Comparison of ENCODE assay signal across 17 cellular contexts in genomic region chr4:82450966-82451755, GRCh38. TPM values are rescaled to one million over a fixed set of nuclear protein-coding genes. Genes with fewer than 3 reads are reported as not detected.
DNase-seq lines count a peak whose midpoint lies in the region; ATAC-seq and TF ChIP-seq lines count a peak whose summit lies in the region.
"Had no signal": no experiment of that assay in that cellular context is flagged by ENCODE, and none has a peak within 500 bp of the region (broad histone marks: within the 10 kb centered on the region; RNA-seq: fewer than 3 reads in every experiment).

No MANE protein-coding gene starts in this region.

- H3K27me3 ChIP-seq in SK-N-SH (ENCODE audit: insufficient read depth) (no peaks in the 10 kb centered on the region), endodermal cell (ENCODE audit: control insufficient read depth, insufficient read depth, low read length, poor library complexity, severe bottlenecking) (no peaks in the 10 kb centered on the region)
- H3K27me3 ChIP-seq in CD4-positive, alpha-beta T cell (ENCODE audit: control insufficient read depth, insufficient read depth, low read length), result no peaks in the 10 kb centered on the region
- H3K27me3 ChIP-seq: Peyer's patch had no signal

- intact Hi-C loops in activated naive CD4-positive, alpha-beta T cell treated with anti-CD3 and anti-CD28 coated beads for 36 hours (cut with micrococcal nuclease), result no loop called here
- intact Hi-C loops in CD4-positive, alpha-beta T cell (cut with DNase I, micrococcal nuclease), result loop anchor here in 1 of 2 experiments (10.0 kb wide), 1 partner anchor 1014 kb away; no protein-coding TSS in a partner anchor

- no peak for TF ChIP-seq CTCF in SK-N-SH (IDR thresholded peaks at IDR 0.05)
- TF ChIP-seq CTCF in endodermal cell (conservative IDR thresholded peaks at IDR 0.05), result no peak
- no peak for TF ChIP-seq CTCF in progenitor cell of endocrine pancreas (IDR thresholded peaks at IDR 0.05; ENCODE audit: unreplicated experiment)
- TF ChIP-seq CTCF in CD4-positive, alpha-beta T cell (IDR thresholded peaks at IDR 0.05), result no peak

- POLR2A ChIA-PET in SK-N-SH (lab: Yijun Ruan, JAX), result interaction anchor here (1.0 to 1.4 kb wide), 2 partner anchors 21 to 280 kb away, joined by 3 to 7 read pairs; partner anchors contain the start of gene HNRNPDL
- POLR2A ChIA-PET in CD4-positive, alpha-beta T cell (lab: Charles Lee), result interaction anchor here (1.2 kb wide), 1 partner anchor 22 kb away, joined by 5 read pairs; the partner anchor contains the start of gene HNRNPDL

- H3F3A ChIP-seq in SK-N-SH (replicated peaks; ENCODE audit: insufficient read depth), result no peaks in the 10 kb centered on the region

- TF ChIP-seq EP300 in SK-N-SH (IDR thresholded peaks at IDR 0.05; ENCODE audit: borderline replicate concordance in 1 of 2, low read depth in 1 of 2, low read length in 1 of 2), result no peak

- WGBS in SK-N-SH (ENCODE audit: low lambda C conversion rate), result 78% methylated on average over 13 of the region's 13 CpGs
- WGBS in endodermal cell (ENCODE audit: insufficient coverage in 1 of 2, insufficient read length in 1 of 2), 2 experiments, result 95 to 97% methylated on average over 12 to 13 of the region's 13 CpGs

- H2AFZ ChIP-seq in SK-N-SH (ENCODE audit: low read depth), result no peak overlapping the region

- peak overlapping the region; percentile 46 for H3K27ac Mint-ChIP-seq in activated naive CD4-positive, alpha-beta T cell treated with anti-CD3 and anti-CD28 coated beads for 36 hours
- H3K27ac Mint-ChIP-seq in endodermal cell (peak overlapping the region; percentile 35), progenitor cell of endocrine pancreas (peak overlapping the region; percentile 71)
- H3K27ac Mint-ChIP-seq in CD4-positive, alpha-beta T cell, result no peak overlapping the region
- H3K27ac Mint-ChIP-seq: B cell had no signal

- no peak overlapping the region for H3K4me3 Mint-ChIP-seq in activated naive CD4-positive, alpha-beta T cell treated with anti-CD3 and anti-CD28 coated beads for 36 hours
- H3K4me3 Mint-ChIP-seq in endodermal cell (no peak overlapping the region), progenitor cell of endocrine pancreas (ENCODE audit: low read depth) (no peak overlapping the region)
- no peak overlapping the region for H3K4me3 Mint-ChIP-seq in CD4-positive, alpha-beta T cell
- H3K4me3 Mint-ChIP-seq: B cell had no signal

- no peaks in the 10 kb centered on the region for H3K9me2 ChIP-seq in SK-N-SH

- DNase-seq in activated naive CD4-positive, alpha-beta T cell treated with anti-CD3 and anti-CD28 coated beads for 36 hours, result no peak
- no peak for DNase-seq in activated naive CD4-positive, alpha-beta T cell treated with Interleukin-2 at 50 U/mL for 16 hours
- DNase-seq in SK-N-SH (peak; percentile 67), endodermal cell (peak; percentile 45), progenitor cell of endocrine pancreas (ENCODE audit: low spot score, unreplicated experiment) (no peak), GOT3 (lab: John Stamatoyannopoulos, UW) (no peak), T-helper 9 cell (no peak)
- no peak for DNase-seq in CD4-positive, alpha-beta T cell
- DNase-seq: ACHN, DMS153, Karpas-422, NCI-H187 treated with DMSO at 0.1 percent for 48 hours, NCI-H2171, NCI-H510A, Peyer's patch, Right ventricle myocardium superior had no signal

- H3K79me2 ChIP-seq in SK-N-SH (ENCODE audit: insufficient read depth), result peaks cover 38% of the 10 kb centered on the region

- no peaks in the 10 kb centered on the region for H3K9me3 Mint-ChIP-seq in activated naive CD4-positive, alpha-beta T cell treated with anti-CD3 and anti-CD28 coated beads for 36 hours
- H3K9me3 Mint-ChIP-seq in endodermal cell (no peaks in the 10 kb centered on the region), progenitor cell of endocrine pancreas (ENCODE audit: low read depth) (no peaks in the 10 kb centered on the region)
- H3K9me3 Mint-ChIP-seq in CD4-positive, alpha-beta T cell, result no peaks in the 10 kb centered on the region

- H3K9me3 ChIP-seq in SK-N-SH (no peaks in the 10 kb centered on the region), endodermal cell (ENCODE audit: control insufficient read depth, low read length) (peaks cover 13% of the 10 kb centered on the region)
- H3K9me3 ChIP-seq in CD4-positive, alpha-beta T cell (ENCODE audit: control insufficient read depth, low read length), result no peaks in the 10 kb centered on the region
- H3K9me3 ChIP-seq: Peyer's patch had no signal

- TF ChIP-seq RAD21 in SK-N-SH (IDR thresholded peaks at IDR 0.05; ENCODE audit: low read length), result no peak

- no peaks in the 10 kb centered on the region for H4K20me1 ChIP-seq in SK-N-SH (ENCODE audit: insufficient read depth)

- ATAC-seq in CD4-positive, alpha-beta T cell (ENCODE audit: poor library complexity), result no peak

- H3K36me3 ChIP-seq in SK-N-SH (replicated peaks in 1 of 2; ENCODE audit: control insufficient read depth in 1 of 2, insufficient read depth in 2 of 2, low read length in 1 of 2), result peaks cover 22 to 56% of the 10 kb centered on the region in 2 experiments
- peaks cover 79% of the 10 kb centered on the region for H3K36me3 ChIP-seq in endodermal cell (ENCODE audit: control insufficient read depth, insufficient read depth, low read length)

- H3K36me3 Mint-ChIP-seq in activated naive CD4-positive, alpha-beta T cell treated with anti-CD3 and anti-CD28 coated beads for 36 hours (ENCODE audit: low read depth), result peaks cover 38% of the 10 kb centered on the region
- H3K36me3 Mint-ChIP-seq in endodermal cell (ENCODE audit: low read depth) (peaks cover 72% of the 10 kb centered on the region), progenitor cell of endocrine pancreas (ENCODE audit: insufficient read depth) (peaks cover 30% of the 10 kb centered on the region)
- peaks cover 76% of the 10 kb centered on the region for H3K36me3 Mint-ChIP-seq in CD4-positive, alpha-beta T cell (ENCODE audit: low read depth)

- peaks cover 0 to 4% of the 10 kb centered on the region in 2 experiments; a peak in 1 of 4 replicates for H3K4me1 ChIP-seq in SK-N-SH (ENCODE audit: control insufficient read depth in 1 of 2, insufficient read depth in 2 of 2, low read depth in 1 of 2, low read length in 1 of 2)
- peaks cover 9% of the 10 kb centered on the region for H3K4me1 ChIP-seq in endodermal cell (ENCODE audit: control insufficient read depth, insufficient read depth, low read length)
- H3K4me1 ChIP-seq: Peyer's patch had no signal

- H3K27ac ChIP-seq in SK-N-SH (ENCODE audit: low read depth in 2 of 2, low read length in 1 of 2) (peak overlapping the region in 1 of 2 experiments; percentile 19; a peak in 2 of 4 replicates), endodermal cell (ENCODE audit: low read depth, low read length) (no peak overlapping the region)
- no peak overlapping the region for H3K27ac ChIP-seq in CD4-positive, alpha-beta T cell (ENCODE audit: low read depth, low read length)
- H3K27ac ChIP-seq: Peyer's patch had no signal

- H3K4me3 ChIP-seq in SK-N-SH (ENCODE audit: low read depth in 2 of 2, low read length in 1 of 2) (no peak overlapping the region), endodermal cell (ENCODE audit: low read length) (no peak overlapping the region)
- H3K4me3 ChIP-seq: Peyer's patch had no signal

- peaks cover 15% of the 10 kb centered on the region for H3K4me1 Mint-ChIP-seq in activated naive CD4-positive, alpha-beta T cell treated with anti-CD3 and anti-CD28 coated beads for 36 hours (ENCODE audit: low read depth)
- peaks cover 6% of the 10 kb centered on the region for H3K4me1 Mint-ChIP-seq in endodermal cell
- peaks cover 3% of the 10 kb centered on the region for H3K4me1 Mint-ChIP-seq in progenitor cell of endocrine pancreas (ENCODE audit: low read depth)
- H3K4me1 Mint-ChIP-seq in CD4-positive, alpha-beta T cell (ENCODE audit: low read depth), result peaks cover 18% of the 10 kb centered on the region
- H3K4me1 Mint-ChIP-seq: B cell had no signal

- no peak overlapping the region for H3K4me2 ChIP-seq in SK-N-SH

- H3K27me3 Mint-ChIP-seq in activated naive CD4-positive, alpha-beta T cell treated with anti-CD3 and anti-CD28 coated beads for 36 hours (ENCODE audit: low read depth), result no peaks in the 10 kb centered on the region
- H3K27me3 Mint-ChIP-seq in endodermal cell (ENCODE audit: insufficient read depth) (no peaks in the 10 kb centered on the region), progenitor cell of endocrine pancreas (no peaks in the 10 kb centered on the region)
- no peaks in the 10 kb centered on the region for H3K27me3 Mint-ChIP-seq in CD4-positive, alpha-beta T cell
- H3K27me3 Mint-ChIP-seq: B cell had no signal

- CTCF ChIA-PET in activated naive CD4-positive, alpha-beta T cell treated with anti-CD3 and anti-CD28 coated beads for 36 hours (lab: Charles Lee), result interaction anchor here (1.0 to 1.9 kb wide), 4 partner anchors 11 to 290 kb away, joined by 4 to 5 read pairs (median 5); no protein-coding TSS in a partner anchor
- CTCF ChIA-PET in SK-N-SH (lab: Yijun Ruan, JAX), result interaction anchor here (0.8 to 3.1 kb wide), 4 partner anchors 10 to 215 kb away, joined by 3 to 12 read pairs (median 4); no protein-coding TSS in a partner anchor
- CTCF ChIA-PET in CD4-positive, alpha-beta T cell (lab: Charles Lee), result interaction anchor here (2.5 kb wide), 1 partner anchor 23 kb away, joined by 6 read pairs; no protein-coding TSS in a partner anchor

- no peak overlapping the region for H3K9ac ChIP-seq in SK-N-SH
- no peak overlapping the region for H3K9ac ChIP-seq in endodermal cell (ENCODE audit: extremely low read depth, low read length, poor library complexity, severe bottlenecking)

TF ChIP-seq in SK-N-SH, 30 proteins besides CTCF, POLR2A, EP300 and RAD21 (continues in another document):
- TF ChIP-seq MXI1 (IDR thresholded peaks at IDR 0.05; ENCODE audit: low read depth, low read length) (peak; percentile 68; the same call in 1 of the 2 replicates), JUND (IDR thresholded peaks at IDR 0.05) (no peak)

RNA-seq across cellular contexts. Expression of gene ENOPH1, which starts 20.8 kb away (rescaled TPM):
- total RNA-seq in activated naive CD4-positive, alpha-beta T cell treated with anti-CD3 and anti-CD28 coated beads for 36 hours, result 10 to 100 TPM; 55.1 to 56.3 TPM
- polyA plus RNA-seq in SK-N-SH (2012; rRNA removed), result 14.9 and 19.0 TPM in 2 replicates
- 24.3 and 28.3 TPM in 2 replicates for polyA plus RNA-seq in SK-N-SH (2012; cell fraction: cytosol; rRNA removed)
- 6.4 and 11.7 TPM in 2 replicates for polyA plus RNA-seq in SK-N-SH (2012; cell fraction: nucleus; rRNA removed)
- 10 to 100 TPM; 47.1 to 57.3 TPM for total RNA-seq in endodermal cell
- 53.9 TPM for polyA plus RNA-seq in endodermal cell (2013, experiment 1 of 2)
- 50.4 TPM for polyA plus RNA-seq in endodermal cell (2013, experiment 2 of 2)
- total RNA-seq in progenitor cell of endocrine pancreas, result 34.0 and 34.2 TPM in 2 replicates
- 10 to 100 TPM; 17.9 to 19.4 TPM for total RNA-seq in CD4-positive, alpha-beta T cell

RNA-seq across cellular contexts. Expression of gene HNRNPDL, which starts 20.9 kb away (rescaled TPM):
- total RNA-seq in activated naive CD4-positive, alpha-beta T cell treated with anti-CD3 and anti-CD28 coated beads for 36 hours, result 100 to 1,000 TPM; 256 to 267 TPM
- 200 and 210 TPM in 2 replicates for polyA plus RNA-seq in SK-N-SH (2012; rRNA removed)
- 203 and 293 TPM in 2 replicates for polyA plus RNA-seq in SK-N-SH (2012; cell fraction: cytosol; rRNA removed)
- polyA plus RNA-seq in SK-N-SH (2012; cell fraction: nucleus; rRNA removed), result 243 and 508 TPM in 2 replicates
- total RNA-seq in endodermal cell, result 100 to 1,000 TPM; 368 to 383 TPM
- 443 TPM for polyA plus RNA-seq in endodermal cell (2013, experiment 1 of 2)
- polyA plus RNA-seq in endodermal cell (2013, experiment 2 of 2), result 434 TPM
- 535 and 549 TPM in 2 replicates for total RNA-seq in progenitor cell of endocrine pancreas
- 100 to 1,000 TPM; 461 to 467 TPM for total RNA-seq in CD4-positive, alpha-beta T cell

Comparison
In these comparisons a context has a peak if more than half of its experiments do, and no peak if none do; other contexts are left out.
1. DNase-seq: peak in SK-N-SH (single experiment) and endodermal cell (single experiment); none in activated naive CD4-positive, alpha-beta T cell treated with anti-CD3 and anti-CD28 coated beads for 36 hours (single experiment), activated naive CD4-positive, alpha-beta T cell treated with Interleukin-2 at 50 U/mL for 16 hours (single experiment), progenitor cell of endocrine pancreas (single experiment), CD4-positive, alpha-beta T cell (0 of 10), GOT3 (single experiment) and T-helper 9 cell (single experiment).